Comparison of ENCODE assay signal across 13 cellular contexts in genomic region chr3:46966811-46967210, GRCh38.
A peak's percentile ranks its signal among the peaks of the same experiment; 100 is the strongest.
DNase-seq lines count a peak whose midpoint lies in the region; ATAC-seq and TF ChIP-seq lines count a peak whose summit lies in the region.
"Had no signal": no experiment of that assay in that cellular context is flagged by ENCODE, and none has a peak within 500 bp of the region (broad histone marks: within the 10 kb centered on the region; RNA-seq: fewer than 3 reads in every experiment).

No MANE protein-coding gene starts in this region.

- no peak overlapping the region for H3K4me2 ChIP-seq in DND-41 (ENCODE audit: insufficient read depth, low read length)

- H2AFZ ChIP-seq in DND-41 (ENCODE audit: low read depth, low read length), result no peak overlapping the region

- peaks cover 74% of the 10 kb centered on the region for H3K4me1 Mint-ChIP-seq in central memory CD8-positive, alpha-beta T cell

- no peaks in the 10 kb centered on the region for H3K27me3 ChIP-seq in DND-41 (ENCODE audit: insufficient read depth, low read length, poor library complexity)
- H3K27me3 ChIP-seq in neutrophil, result no peaks in the 10 kb centered on the region
- H3K27me3 ChIP-seq: pancreas had no signal

- H4K20me1 ChIP-seq in DND-41 (ENCODE audit: insufficient read depth, low read length), result peaks cover 77% of the 10 kb centered on the region

- DNase-seq in DND-41, result no peak
- DNase-seq in Kasumi-1 (lab: John Stamatoyannopoulos, UW), result peak; percentile 8 to 11
- DNase-seq in central memory CD8-positive, alpha-beta T cell (ENCODE audit: low spot score in 2 of 2), result no peak
- no peak for DNase-seq in DMS 273 treated with DMSO at 0.1 percent for 48 hours (lab: John Stamatoyannopoulos, UW)
- DNase-seq in stimulated activated CD4-positive, alpha-beta T cell treated with anti-CD3 and anti-CD28 coated beads, Interleukin-2, amount 100 ng/mL, for 48 hours, result no peak
- DNase-seq in dedifferentiated amniotic fluid mesenchymal stem cell (ENCODE audit: extremely low spot score), result no peak
- DNase-seq: activated naive CD4-positive, alpha-beta T cell; GOT3; MV-4-11; NCI-H774; pancreas had no signal

- H3K9me3 ChIP-seq in DND-41 (ENCODE audit: insufficient read depth, low read length, severe bottlenecking) (no peaks in the 10 kb centered on the region), neutrophil (no peaks in the 10 kb centered on the region)
- H3K9me3 ChIP-seq: pancreas had no signal

- H3K4me3 ChIP-seq in DND-41 (ENCODE audit: low read depth in 1 of 2, low read length in 2 of 2) (no peak overlapping the region), neutrophil (ENCODE audit: low read depth in 1 of 2, low read length in 1 of 2) (no peak overlapping the region)
- H3K4me3 ChIP-seq: pancreas had no signal

- TF ChIP-seq CTCF in DND-41 (IDR thresholded peaks at IDR 0.05; ENCODE audit: borderline replicate concordance, extremely low read depth, low read length, poor library complexity, severe bottlenecking), result peak; percentile 16
- no peak for TF ChIP-seq CTCF in neutrophil (IDR thresholded peaks at IDR 0.05)

- no peak overlapping the region for H3K9ac ChIP-seq in DND-41 (ENCODE audit: low read depth, low read length)

- no peaks in the 10 kb centered on the region for H3K9me3 Mint-ChIP-seq in central memory CD8-positive, alpha-beta T cell

- H3K27me3 Mint-ChIP-seq in central memory CD8-positive, alpha-beta T cell, result no peaks in the 10 kb centered on the region

- peak overlapping the region; percentile 14 for H3K4me3 Mint-ChIP-seq in central memory CD8-positive, alpha-beta T cell

- peaks cover 60% of the 10 kb centered on the region for H3K36me3 ChIP-seq in DND-41 (ENCODE audit: insufficient read depth, low read length)
- no peaks in the 10 kb centered on the region for H3K36me3 ChIP-seq in neutrophil
- H3K36me3 ChIP-seq: pancreas had no signal

- H3K27ac Mint-ChIP-seq in central memory CD8-positive, alpha-beta T cell (ENCODE audit: low read depth), result peak overlapping the region; percentile 85

- H3K36me3 Mint-ChIP-seq in central memory CD8-positive, alpha-beta T cell (ENCODE audit: insufficient read depth), result peaks cover 28% of the 10 kb centered on the region

- no peak overlapping the region for H3K27ac ChIP-seq in DND-41 (ENCODE audit: low read length)
- H3K27ac ChIP-seq in neutrophil, result peak overlapping the region; percentile 86
- H3K27ac ChIP-seq: pancreas had no signal

- H3K4me1 ChIP-seq in DND-41 (ENCODE audit: insufficient read depth, low read length) (peaks cover under 1% of the 10 kb centered on the region; the same call in 1 of the 2 replicates), neutrophil (ENCODE audit: control insufficient read depth in 1 of 2, insufficient read depth in 1 of 2, low read depth in 1 of 2, low read length in 1 of 2) (peaks cover 68 to 77% of the 10 kb centered on the region in 2 experiments)

- peaks cover 86% of the 10 kb centered on the region for H3K79me2 ChIP-seq in DND-41 (ENCODE audit: insufficient read depth, low read length)

- ATAC-seq in DND-41 (ENCODE audit: insufficient read depth, low read depth), result peak; percentile 44; the same call in 1 of the 3 replicates
- peak; percentile 45 for ATAC-seq in central memory CD8-positive, alpha-beta T cell (replicated peaks; ENCODE audit: extremely low read depth, poor library complexity, severe bottlenecking)
- no peak for ATAC-seq in GM18861 (IDR thresholded peaks at IDR 0.05; ENCODE audit: unreplicated experiment)
- ATAC-seq: pancreas had no signal

Comparison
In these comparisons a context has a peak if more than half of its experiments do, and no peak if none do; other contexts are left out.
1. DNase-seq: peak in Kasumi-1 (2 of 2); none in DND-41 (single experiment), central memory CD8-positive, alpha-beta T cell (0 of 2), DMS 273 treated with DMSO at 0.1 percent for 48 hours (single experiment), stimulated activated CD4-positive, alpha-beta T cell treated with anti-CD3 and anti-CD28 coated beads, Interleukin-2, amount 100 ng/mL, for 48 hours (0 of 2) and dedifferentiated amniotic fluid mesenchymal stem cell (single experiment).